8 cellular contexts compared by ENCODE assay signal in genomic region chr17:74738051-74738996, GRCh38. TPM values are rescaled to one million over a fixed set of nuclear protein-coding genes. Genes with fewer than 3 reads are reported as not detected.
A peak's percentile ranks its signal among the peaks of the same experiment; 100 is the strongest.
DNase-seq lines count a peak whose midpoint lies in the region; ATAC-seq and TF ChIP-seq lines count a peak whose summit lies in the region.

No MANE protein-coding gene starts in this region.

- TF ChIP-seq CTCF in ascending aorta (IDR thresholded peaks at IDR 0.05) (no peak), natural killer cell (IDR thresholded peaks at IDR 0.05) (no peak)

- H3K36me3 Mint-ChIP-seq in T-helper 1 cell treated with Interleukin-12 subunit alpha and Interleukin-12 subunit beta and Interleukin-4 antibody, amounts not matched to agents 30 μg/mL and 1 μg/mL, for 36 hours (ENCODE audit: low read depth), result peaks cover 15% of the 10 kb centered on the region
- no peaks in the 10 kb centered on the region for H3K36me3 Mint-ChIP-seq in natural killer cell

- H3K9me3 ChIP-seq in ascending aorta, result no peaks in the 10 kb centered on the region

- no peaks in the 10 kb centered on the region for H3K36me3 ChIP-seq in ascending aorta

- H3K27ac Mint-ChIP-seq in T-helper 1 cell treated with Interleukin-12 subunit alpha and Interleukin-12 subunit beta and Interleukin-4 antibody, amounts not matched to agents 30 μg/mL and 1 μg/mL, for 36 hours, result peak overlapping the region; percentile 82
- H3K27ac Mint-ChIP-seq in natural killer cell, result peak overlapping the region; percentile 90 to 93

- H3K27me3 ChIP-seq in ascending aorta, result peaks cover 10% of the 10 kb centered on the region

- peak overlapping the region; percentile 88 for H3K4me3 Mint-ChIP-seq in T-helper 1 cell treated with Interleukin-12 subunit alpha and Interleukin-12 subunit beta and Interleukin-4 antibody, amounts not matched to agents 30 μg/mL and 1 μg/mL, for 36 hours
- peak overlapping the region; percentile 92 for H3K4me3 Mint-ChIP-seq in natural killer cell

- H3K27me3 Mint-ChIP-seq in T-helper 1 cell treated with Interleukin-12 subunit alpha and Interleukin-12 subunit beta and Interleukin-4 antibody, amounts not matched to agents 30 μg/mL and 1 μg/mL, for 36 hours (ENCODE audit: low read depth), result peaks cover 8% of the 10 kb centered on the region
- H3K27me3 Mint-ChIP-seq in natural killer cell (ENCODE audit: low read depth in 2 of 2), result peaks cover 0 to 4% of the 10 kb centered on the region in 2 donors

- H3K27ac ChIP-seq in ascending aorta, result no peak overlapping the region

- H3K4me1 ChIP-seq in ascending aorta, result peaks cover 4 to 17% of the 10 kb centered on the region in 2 donors

- H3K9me3 Mint-ChIP-seq in T-helper 1 cell treated with Interleukin-12 subunit alpha and Interleukin-12 subunit beta and Interleukin-4 antibody, amounts not matched to agents 30 μg/mL and 1 μg/mL, for 36 hours, result no peaks in the 10 kb centered on the region
- no peaks in the 10 kb centered on the region for H3K9me3 Mint-ChIP-seq in natural killer cell

- DNase-seq in ascending aorta (ENCODE audit: low spot score in 2 of 2), result no peak
- DNase-seq in natural killer cell, result peak; percentile 76
- DNase-seq in NCI-H526 treated with DMSO at 0.1 percent for 48 hours (lab: John Stamatoyannopoulos, UW), result no peak
- DNase-seq in COLO829 (ENCODE audit: low spot score), result no peak

- ATAC-seq in GM18502 (IDR thresholded peaks at IDR 0.05; ENCODE audit: poor library complexity, unreplicated experiment) (peak; percentile 43), HG03108 (IDR thresholded peaks at IDR 0.05; ENCODE audit: unreplicated experiment) (peak; percentile 68), natural killer cell (peak; percentile 75 to 89 (median 86)), HG02884 (IDR thresholded peaks at IDR 0.05; ENCODE audit: unreplicated experiment) (no peak)

- intact Hi-C loops in ascending aorta (cut with DNase I) (no loop called here), natural killer cell (cut with micrococcal nuclease) (loop anchor here (5.0 kb wide), 1 partner anchor 266 kb away; no protein-coding TSS in a partner anchor)

- H3K4me1 Mint-ChIP-seq in T-helper 1 cell treated with Interleukin-12 subunit alpha and Interleukin-12 subunit beta and Interleukin-4 antibody, amounts not matched to agents 30 μg/mL and 1 μg/mL, for 36 hours (ENCODE audit: low read depth), result peaks cover 58% of the 10 kb centered on the region
- H3K4me1 Mint-ChIP-seq in natural killer cell, result peaks cover 48 to 60% of the 10 kb centered on the region in 2 donors

- H3K4me3 ChIP-seq in ascending aorta, result peak overlapping the region; percentile 13 to 57

RNA-seq across cellular contexts. Expression of gene RAB37, which starts 1.3 kb away (rescaled TPM):
- total RNA-seq in ascending aorta, result 0.32 TPM
- 100 to 1,000 TPM; 150 to 184 (median 169) TPM for total RNA-seq in natural killer cell

RNA-seq across cellular contexts. Expression of gene NHERF1, which starts 10.1 kb away (rescaled TPM):
- total RNA-seq in ascending aorta (81.8 TPM), natural killer cell (100 to 1,000 TPM; 323 to 372 (median 362) TPM)

RNA-seq across cellular contexts. Expression of gene CD300LF, which starts 25.6 kb away (rescaled TPM):
- total RNA-seq in ascending aorta, result not detected
- 10 to 100 TPM in 1 of 3 donors, 1 to 10 TPM in 2; 1.9 to 10.6 (median 8.7) TPM for total RNA-seq in natural killer cell

RNA-seq across cellular contexts. Expression of gene NAT9, which starts 37.8 kb away (rescaled TPM):
- 13.3 TPM for total RNA-seq in ascending aorta
- total RNA-seq in natural killer cell, result 10 to 100 TPM; 20.0 to 27.2 (median 24.8) TPM

Comparison
In these comparisons a context has a peak if more than half of its experiments do, and no peak if none do; other contexts are left out.
1. RNA of gene RAB37, which starts 1.3 kb away (total RNA-seq): 150 to 184 TPM in natural killer cell; 0.32 TPM in ascending aorta (single experiment); every median in the first group is over 100 times any median in the second.